12 cellular contexts compared by ENCODE assay signal in the genomic region with DNA sequence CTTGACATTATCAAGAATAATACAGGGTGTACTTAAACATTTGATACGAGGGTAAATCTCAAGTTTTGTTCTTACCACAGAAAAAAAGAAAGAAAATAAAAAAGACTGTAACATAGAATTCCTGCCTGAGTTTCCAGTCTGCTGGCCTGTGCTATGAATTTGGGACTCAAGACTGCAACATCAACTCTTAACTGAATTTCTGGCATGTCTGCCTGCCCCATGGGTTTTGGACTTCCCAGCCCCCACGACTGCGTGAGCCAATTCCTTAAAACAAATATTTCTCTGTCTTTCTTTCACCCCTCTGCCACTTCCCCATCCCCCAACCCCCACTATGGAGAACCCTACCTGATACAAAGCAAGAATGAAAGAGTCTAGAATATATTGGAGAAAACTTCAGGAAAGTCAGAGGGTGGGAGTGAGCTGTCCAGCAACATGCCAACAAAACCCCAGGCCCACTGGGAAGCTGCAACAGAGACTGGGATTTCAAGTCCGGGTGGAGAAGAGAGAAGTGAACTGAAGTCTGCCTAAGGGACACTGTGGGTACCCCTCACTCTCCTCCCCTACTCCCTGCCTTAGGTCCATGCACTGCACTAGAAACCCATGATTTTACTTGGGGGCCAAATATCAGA. TPM values are rescaled to one million over a fixed set of nuclear protein-coding genes. Genes with fewer than 3 reads are reported as not detected.
DNase-seq lines count a peak whose midpoint lies in the region; ATAC-seq and TF ChIP-seq lines count a peak whose summit lies in the region.
"Had no signal": no experiment of that assay in that cellular context is flagged by ENCODE, and none has a peak within 500 bp of the region (broad histone marks: within the 10 kb centered on the region; RNA-seq: fewer than 3 reads in every experiment).

No MANE protein-coding gene starts in this region.

- no peaks in the 10 kb centered on the region for H3K27me3 Mint-ChIP-seq in activated naive CD4-positive, alpha-beta T cell treated with anti-CD3 and anti-CD28 coated beads, Interleukin-2, amount 50 U/mL, for 24 hours
- H3K27me3 Mint-ChIP-seq in H9 (ENCODE audit: low read depth) (no peaks in the 10 kb centered on the region), activated B cell treated with CpG ODN at 0.5 μM for 24 hours (no peaks in the 10 kb centered on the region)

- H3K27me3 ChIP-seq in H9 (ENCODE audit: insufficient read depth, low read length) (no peaks in the 10 kb centered on the region), spleen (replicated peaks in 1 of 7) (no peaks in the 10 kb centered on the region)
- H3K27me3 ChIP-seq: hepatocyte had no signal

- no peak overlapping the region for H2AK5ac ChIP-seq in H9 (ENCODE audit: insufficient read length, low read length)

- H4K20me1 ChIP-seq in H9 (ENCODE audit: control insufficient read depth, insufficient read depth, insufficient read length) = no peaks in the 10 kb centered on the region

- no peak overlapping the region for H4K91ac ChIP-seq in H9 (ENCODE audit: insufficient read length, low read depth, low read length)

- intact Hi-C loops in activated B cell treated with CpG ODN at 0.5 μM for 24 hours (cut with micrococcal nuclease) = loop anchor here (1.0 kb wide), 1 partner anchor 10 kb away; no protein-coding TSS in a partner anchor
- intact Hi-C loops in spleen (cut with DNase I; ENCODE audit: low total_unique reads) = no loop called here

- no peak overlapping the region for H3T11ph ChIP-seq in H9 (ENCODE audit: low read length)

- peaks cover 67% of the 10 kb centered on the region for H3K4me1 Mint-ChIP-seq in activated naive CD4-positive, alpha-beta T cell treated with anti-CD3 and anti-CD28 coated beads, Interleukin-2, amount 50 U/mL, for 24 hours
- H3K4me1 Mint-ChIP-seq in H9 = peaks cover 19 to 20% of the 10 kb centered on the region in 2 experiments
- H3K4me1 Mint-ChIP-seq in activated B cell treated with CpG ODN at 0.5 μM for 24 hours = peaks cover 88% of the 10 kb centered on the region

- no CpG with 5 or more reads among the region's 4 CpGs for WGBS in H9 (ENCODE audit: extremely low coverage, insufficient read length, low lambda C conversion rate)
- WGBS in spleen, 5 donors = 59 to 75% (median 72%) methylated on average over 4 of the region's 4 CpGs

- H4K8ac ChIP-seq in H9 (replicated peaks; ENCODE audit: insufficient read length, low read depth, low read length) = no peak overlapping the region

- no peak overlapping the region for H3K18ac ChIP-seq in H9 (ENCODE audit: insufficient read length, low read depth, low read length)

- H3K27ac ChIP-seq in H9 (ENCODE audit: insufficient read length, low read depth, low read length) = no peak overlapping the region
- H3K27ac ChIP-seq in spleen = peak overlapping the region; percentile 15 to 69 (median 54)
- H3K27ac ChIP-seq: hepatocyte had no signal

- no peaks in the 10 kb centered on the region for H3K36me3 Mint-ChIP-seq in activated naive CD4-positive, alpha-beta T cell treated with anti-CD3 and anti-CD28 coated beads, Interleukin-2, amount 50 U/mL, for 24 hours
- H3K36me3 Mint-ChIP-seq in H9 (ENCODE audit: insufficient read depth in 1 of 3, low read depth in 3 of 3) (peaks cover 4 to 14% (median 7%) of the 10 kb centered on the region in 3 experiments; a peak in 3 of 7 replicates), activated B cell treated with CpG ODN at 0.5 μM for 24 hours (ENCODE audit: low read depth) (no peaks in the 10 kb centered on the region)

- no peak overlapping the region for H3K4me2 ChIP-seq in H9 (ENCODE audit: insufficient read depth, insufficient read length, low read length)
- H3K4me2 ChIP-seq: hepatocyte had no signal

- no peak overlapping the region for H3K14ac ChIP-seq in H9 (ENCODE audit: insufficient read depth, low read length)

- no peak for DNase-seq in activated naive CD4-positive, alpha-beta T cell treated with Interleukin-2 at 50 U/mL for 16 hours
- DNase-seq in H9 (no peak), activated B cell treated with CpG ODN at 0.5 μM for 24 hours (no peak), spleen (no peak)
- DNase-seq: NCI-H2107, retina, Right ventricle myocardium superior had no signal

- no peak overlapping the region for H2BK12ac ChIP-seq in H9 (ENCODE audit: insufficient read length, low read depth, low read length)

- H2BK5ac ChIP-seq in H9 (ENCODE audit: insufficient read length, low read length) = no peak overlapping the region

- TF ChIP-seq CTCF in H9 (conservative IDR thresholded peaks at IDR 0.05) (no peak), activated B cell treated with CpG ODN at 0.5 μM for 24 hours (IDR thresholded peaks at IDR 0.05) (no peak), spleen (IDR thresholded peaks at IDR 0.05 in 8 of 11, conservative IDR thresholded peaks at IDR 0.05 in 3 of 11) (no peak)

- H3K36me3 ChIP-seq in spleen = no peaks in the 10 kb centered on the region

- no peaks in the 10 kb centered on the region for H3K23me2 ChIP-seq in H9 (ENCODE audit: insufficient read length, low read depth, low read length, poor library complexity, severe bottlenecking)

- POLR2A ChIA-PET in activated B cell treated with CpG ODN at 0.5 μM for 24 hours (lab: Charles Lee) = interaction anchor here (0.6 to 2.0 kb wide), 3 partner anchors 15 to 183 kb away, joined by 3 to 7 read pairs (median 3); no protein-coding TSS in a partner anchor

- peak overlapping the region; percentile 78 for H3K4me3 Mint-ChIP-seq in activated naive CD4-positive, alpha-beta T cell treated with anti-CD3 and anti-CD28 coated beads, Interleukin-2, amount 50 U/mL, for 24 hours
- no peak overlapping the region for H3K4me3 Mint-ChIP-seq in H9
- H3K4me3 Mint-ChIP-seq in activated B cell treated with CpG ODN at 0.5 μM for 24 hours = peak overlapping the region; percentile 82

- peak overlapping the region; percentile 98 for H3K27ac Mint-ChIP-seq in activated naive CD4-positive, alpha-beta T cell treated with anti-CD3 and anti-CD28 coated beads, Interleukin-2, amount 50 U/mL, for 24 hours
- peak overlapping the region; percentile 50 to 71 (median 62); a peak in 5 of 7 replicates for H3K27ac Mint-ChIP-seq in H9
- H3K27ac Mint-ChIP-seq in activated B cell treated with CpG ODN at 0.5 μM for 24 hours = peak overlapping the region; percentile 97

- ATAC-seq in activated B cell treated with CpG ODN at 0.5 μM for 24 hours (ENCODE audit: low read depth) (peak; percentile 25), GM18867 (IDR thresholded peaks at IDR 0.05; ENCODE audit: unreplicated experiment) (no peak), GM19328 (IDR thresholded peaks at IDR 0.05; ENCODE audit: unreplicated experiment) (no peak), GM19035 (IDR thresholded peaks at IDR 0.05; ENCODE audit: unreplicated experiment) (no peak)

- peaks cover 2% of the 10 kb centered on the region; the same call in 1 of the 2 replicates for H3K4me1 ChIP-seq in H9 (ENCODE audit: insufficient read depth, low read length)
- peaks cover 0 to 73% (median 15%) of the 10 kb centered on the region in 6 donors for H3K4me1 ChIP-seq in spleen

- H2BK20ac ChIP-seq in H9 (ENCODE audit: low read depth, low read length, poor library complexity, severe bottlenecking) = no peak overlapping the region

- no peaks in the 10 kb centered on the region for H3K79me1 ChIP-seq in H9 (ENCODE audit: insufficient read depth, low read depth, low read length, poor library complexity, severe bottlenecking)

- TF ChIP-seq POLR2A in spleen (IDR thresholded peaks at IDR 0.05) = no peak

- peak overlapping the region in 1 of 8 donors; percentile 37 for H3K4me3 ChIP-seq in spleen
- H3K4me3 ChIP-seq: hepatocyte had no signal

- no peak overlapping the region for H2BK15ac ChIP-seq in H9 (ENCODE audit: low read depth, low read length)

- no peak overlapping the region for H2BK120ac ChIP-seq in H9 (ENCODE audit: low read depth, low read length, poor library complexity, severe bottlenecking)

- no peak overlapping the region for H3K9ac ChIP-seq in H9 (ENCODE audit: extremely low read depth, insufficient read length, low read length)

- CTCF ChIA-PET in activated B cell treated with CpG ODN at 0.5 μM for 24 hours (lab: Charles Lee) = no interaction called here

- no peak overlapping the region for H3K56ac ChIP-seq in H9 (ENCODE audit: insufficient read length, low read depth, low read length)

- H2AFZ ChIP-seq in H9 (ENCODE audit: low read length) = no peak overlapping the region
- H2AFZ ChIP-seq: hepatocyte had no signal

- no peak overlapping the region for H3K23ac ChIP-seq in H9 (ENCODE audit: insufficient read length, low read depth, low read length)

- no peaks in the 10 kb centered on the region for H3K9me3 Mint-ChIP-seq in activated naive CD4-positive, alpha-beta T cell treated with anti-CD3 and anti-CD28 coated beads, Interleukin-2, amount 50 U/mL, for 24 hours
- H3K9me3 Mint-ChIP-seq in H9 (peaks cover 0 to 7% of the 10 kb centered on the region in 2 experiments; a peak in 4 of 5 replicates), activated B cell treated with CpG ODN at 0.5 μM for 24 hours (no peaks in the 10 kb centered on the region)

- H3K9me3 ChIP-seq in H9 (ENCODE audit: control insufficient read depth, low read depth, low read length) (no peaks in the 10 kb centered on the region), spleen (no peaks in the 10 kb centered on the region)

- no peak overlapping the region for H4K5ac ChIP-seq in H9 (ENCODE audit: insufficient read length, low read depth, low read length)

- H3K4ac ChIP-seq in H9 (ENCODE audit: low read depth, low read length) = no peak overlapping the region

- peaks cover 1% of the 10 kb centered on the region; the same call in 1 of the 2 replicates for H3K79me2 ChIP-seq in H9 (ENCODE audit: insufficient read depth, low read length)
- H3K79me2 ChIP-seq: hepatocyte had no signal

RNA-seq across cellular contexts. Expression of a gene that starts 43.0 kb away (rescaled TPM):
- 17.7 and 23.1 TPM in 2 replicates for total RNA-seq in H9 (2021)
- total RNA-seq in activated B cell treated with CpG ODN at 0.5 μM for 24 hours = 21.9 and 22.8 TPM in 2 replicates
- 10 to 100 TPM in 6 of 7 donors, 1 to 10 TPM in 1; 8.7 to 14.8 (median 12.7) TPM for total RNA-seq in spleen
- polyA plus RNA-seq in spleen = 1 to 10 TPM; 2.3 to 4.9 (median 2.6) TPM

Comparison
In these comparisons a context has a peak if more than half of its experiments do, and no peak if none do; other contexts are left out.
1. H3K4me3 Mint-ChIP-seq: peak in activated naive CD4-positive, alpha-beta T cell treated with anti-CD3 and anti-CD28 coated beads, Interleukin-2, amount 50 U/mL, for 24 hours (single experiment) and activated B cell treated with CpG ODN at 0.5 μM for 24 hours (single experiment); none in H9 (0 of 2).
2. Peak in every context shown above with its lines, with median percentiles within 50 percentile points of each other: H3K27ac Mint-ChIP-seq.